In the genomic region with DNA sequence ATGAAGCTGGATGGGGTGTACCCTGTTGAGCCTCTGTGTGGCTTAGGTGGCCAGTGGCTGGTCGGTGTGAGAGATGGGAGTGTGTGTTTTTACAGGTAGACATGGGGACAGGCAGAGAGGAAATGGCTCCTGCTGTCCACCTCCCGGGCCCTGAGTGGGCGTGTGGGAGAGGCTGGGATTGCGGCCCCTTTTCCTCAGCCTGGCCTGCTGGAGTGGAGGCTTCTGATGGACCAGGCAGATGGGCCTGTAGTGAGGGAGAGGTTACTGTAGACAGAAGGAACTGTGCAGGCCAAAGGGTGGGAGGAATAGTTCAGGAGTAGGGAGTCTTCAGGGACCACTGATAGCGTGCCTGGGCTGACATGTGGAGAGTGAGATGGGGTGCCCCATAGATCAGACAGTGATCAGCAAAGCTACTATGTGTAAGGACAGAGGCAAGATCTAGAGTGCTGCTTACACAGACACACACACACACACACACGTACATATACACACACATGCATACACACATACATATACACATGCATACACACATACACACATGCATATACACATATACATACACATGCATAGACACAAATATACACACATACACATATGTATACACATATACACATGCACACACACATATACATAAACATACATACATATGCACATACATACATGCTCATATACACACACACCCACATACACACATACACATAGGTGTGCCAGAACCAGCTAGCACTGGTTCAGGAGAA, we compare ENCODE assay signal across 19 cellular contexts. TPM values are rescaled to one million over a fixed set of nuclear protein-coding genes. Genes with fewer than 3 reads are reported as not detected.
DNase-seq lines count a peak whose midpoint lies in the region; ATAC-seq, FAIRE-seq and TF ChIP-seq lines count a peak whose summit lies in the region.
"Had no signal": no experiment of that assay in that cellular context is flagged by ENCODE, and none has a peak within 500 bp of the region (broad histone marks: within the 10 kb centered on the region; RNA-seq: fewer than 3 reads in every experiment).

No MANE protein-coding gene starts in this region.

- no peak for FAIRE-seq in HepG2 (lab: Jason Lieb, UNC)

- H3K4me1 ChIP-seq in HepG2 (ENCODE audit: insufficient read depth, low read length) (no peaks in the 10 kb centered on the region), osteoblast (ENCODE audit: insufficient read depth, low read length) (no peaks in the 10 kb centered on the region)

- H3K4me3 ChIP-seq in HepG2 (replicated peaks in 1 of 3; ENCODE audit: insufficient read depth in 1 of 3, low read depth in 2 of 3, low read length in 3 of 3) (no peak overlapping the region), osteoblast (ENCODE audit: insufficient read depth, low read length) (no peak overlapping the region)

- peak; percentile 24 for DNase-seq in activated CD4-positive, CD25-positive, alpha-beta regulatory T cell treated with anti-CD3 and anti-CD28 coated beads, Interleukin-2, amount 50 U/mL, for 72 hours
- no peak for DNase-seq in activated CD4-positive, CD25-positive, alpha-beta regulatory T cell (lab: John Stamatoyannopoulos, UW)
- no peak for DNase-seq in HepG2 (ENCODE audit: low spot score)
- DNase-seq in osteoblast (ENCODE audit: insufficient read length, low spot score, missing footprints), result peak; percentile 74
- no peak for DNase-seq in cerebellar nuclear complex (lab: John Stamatoyannopoulos, UW)
- no peak for DNase-seq in MV-4-11 (lab: John Stamatoyannopoulos, UW)
- DNase-seq: AML-193, DMS79 treated with DMSO at 0.1 percent for 48 hours, H9, KG1, NCI-H1694 treated with DMSO at 0.1 percent for 48 hours, NCI-H510A, NCI-H748 treated with DMSO at 0.1 percent for 48 hours, SHP77 treated with DMSO at 0.1 percent for 48 hours, SK-N-SH had no signal

- CTCF ChIA-PET in HepG2 (lab: Yijun Ruan, JAX; ENCODE audit: low intra/inter-chr PET ratio, low total read pairs), result no interaction called here

- H4K20me1 ChIP-seq in HepG2 (ENCODE audit: insufficient read depth, low read length) (no peaks in the 10 kb centered on the region), osteoblast (ENCODE audit: insufficient read depth, low read length) (no peaks in the 10 kb centered on the region)

- POLR2A ChIA-PET in HepG2 (lab: Yijun Ruan, JAX), result no interaction called here

- H3K36me3 ChIP-seq in HepG2 (replicated peaks in 1 of 2; ENCODE audit: control insufficient read depth in 1 of 2, insufficient read depth in 2 of 2, low read length in 2 of 2) (no peaks in the 10 kb centered on the region), osteoblast (ENCODE audit: insufficient read depth, low read length) (no peaks in the 10 kb centered on the region)

- TF ChIP-seq EP300 in HepG2 (IDR thresholded peaks at IDR 0.05; ENCODE audit: low read depth in 2 of 2, low read length in 2 of 2), result no peak
- no peak for TF ChIP-seq EP300 in HepG2 (CRISPR knock-in tag; IDR thresholded peaks at IDR 0.05; ENCODE audit: borderline replicate concordance)

- TF ChIP-seq RAD21 in HepG2 (CRISPR knock-in tag; IDR thresholded peaks at IDR 0.05), result no peak

- H2AFZ ChIP-seq in HepG2 (ENCODE audit: low read length), result no peak overlapping the region
- H2AFZ ChIP-seq in osteoblast (ENCODE audit: low read length), result no peak overlapping the region

- WGBS in HepG2 (ENCODE audit: low lambda C conversion rate), result 48% methylated on average over 6 of the region's 6 CpGs

- TF ChIP-seq CTCF in HepG2 (CRISPR knock-in tag; IDR thresholded peaks at IDR 0.05), result no peak
- TF ChIP-seq CTCF in osteoblast (IDR thresholded peaks at IDR 0.05; ENCODE audit: extremely low read depth, low read depth, low read length), result no peak

- no TSS peak for BruUV-seq in HepG2 (replicated peaks; lab: Mats Ljungman, UMichigan)

- H3K27ac ChIP-seq in HepG2 (ENCODE audit: extremely low read length, insufficient read depth, low read length) (no peak overlapping the region), osteoblast (ENCODE audit: low read depth, low read length) (no peak overlapping the region)
- H3K27ac ChIP-seq: 22Rv1, C4-2B had no signal

- H3K9ac ChIP-seq in HepG2 (ENCODE audit: insufficient read depth, low read depth, low read length), result no peak overlapping the region
- H3K9ac ChIP-seq: SK-N-SH had no signal

- ATAC-seq in HepG2, result no peak; the same call in 2 of the 3 replicates
- no peak for ATAC-seq in GM18873 (IDR thresholded peaks at IDR 0.05; ENCODE audit: low FRiP score, unreplicated experiment)
- ATAC-seq in GM21619 (IDR thresholded peaks at IDR 0.05; ENCODE audit: unreplicated experiment), result no peak

- 0 out of 4 replicates have a peak, but pooled peaks of 1 of the 2 experiments have one; percentile 7 for TF ChIP-seq POLR2A in HepG2 (IDR thresholded peaks at IDR 0.05; ENCODE audit: insufficient read depth in 1 of 2, low read depth in 2 of 2, low read length in 2 of 2)

- no peak overlapping the region for H3K4me2 ChIP-seq in HepG2 (ENCODE audit: low read depth, low read length)
- no peak overlapping the region for H3K4me2 ChIP-seq in osteoblast (ENCODE audit: insufficient read depth, low read length)
- H3K4me2 ChIP-seq: SK-N-SH had no signal

- H3K79me2 ChIP-seq in HepG2 (ENCODE audit: insufficient read depth, low read length) (no peaks in the 10 kb centered on the region), osteoblast (ENCODE audit: insufficient read depth, low read length) (no peaks in the 10 kb centered on the region)

- H3K9me3 ChIP-seq in HepG2 (ENCODE audit: low read length), result no peaks in the 10 kb centered on the region
- H3K9me3 ChIP-seq in osteoblast (ENCODE audit: low read depth, low read length), result no peaks in the 10 kb centered on the region

- in situ Hi-C loops in HepG2 (cut with HindIII; ENCODE audit: extremely low pct_ligation_motif_present, low pct_unique_long_range_greater_than_20kb), result loop anchor here (10.0 kb wide), 1 partner anchor 164 kb away; no protein-coding TSS in a partner anchor

- intact Hi-C loops in HepG2 (cut with micrococcal nuclease; ENCODE audit: unreplicated experiment), result no loop called here

- peaks cover 6 to 42% of the 10 kb centered on the region in 2 experiments; a peak in 4 of 5 replicates for H3K27me3 ChIP-seq in HepG2 (ENCODE audit: control insufficient read depth in 1 of 2, insufficient read depth in 2 of 2, low read length in 2 of 2)
- peaks cover 12% of the 10 kb centered on the region for H3K27me3 ChIP-seq in osteoblast (ENCODE audit: insufficient read depth, low read length)

RNA-seq across cellular contexts. Expression of a gene that starts 26.4 kb away (rescaled TPM):
- total RNA-seq in HepG2 (2016; rRNA removed; fragmentation: Illumina TruSeq; extraction: Trizol), result 60.8 and 107 TPM in 2 replicates
- 27.5 and 27.8 TPM in 2 replicates for total RNA-seq in HepG2 (2016; cell fraction: cytosol; rRNA removed; fragmentation: Illumina TruSeq; extraction: Trizol; ENCODE audit: low read depth)
- 63.4 and 105 TPM in 2 replicates for total RNA-seq in HepG2 (2016; cell fraction: insoluble cytoplasmic fraction; rRNA removed; fragmentation: Illumina TruSeq; extraction: Trizol)
- total RNA-seq in HepG2 (2016; cell fraction: membrane; rRNA removed; fragmentation: Illumina TruSeq; extraction: Trizol), result 52.7 and 55.5 TPM in 2 replicates
- total RNA-seq in HepG2 (2016; cell fraction: nucleus; rRNA removed; fragmentation: Illumina TruSeq; extraction: Trizol), result 75.4 and 87.9 TPM in 2 replicates
- 188 and 221 TPM in 2 replicates for polyA plus RNA-seq in HepG2 (2011; rRNA removed)
- 169 and 202 TPM in 2 replicates for polyA plus RNA-seq in HepG2 (2011; cell fraction: cytosol; rRNA removed)
- 588 and 662 TPM in 2 replicates for polyA plus RNA-seq in HepG2 (2011; cell fraction: nucleus; rRNA removed)
- 125 and 170 TPM in 2 replicates for polyA plus RNA-seq in HepG2 (2012)
- polyA plus RNA-seq in HepG2 (2016; cell fraction: cytosol; fragmentation: Illumina TruSeq; extraction: Trizol; ENCODE audit: low read depth), result 44.3 and 47.9 TPM in 2 replicates
- polyA plus RNA-seq in HepG2 (2016; cell fraction: insoluble cytoplasmic fraction; fragmentation: Illumina TruSeq; extraction: Trizol; ENCODE audit: low read depth), result 240 and 247 TPM in 2 replicates
- 62.9 and 66.6 TPM in 2 replicates for polyA plus RNA-seq in HepG2 (2016; cell fraction: membrane; fragmentation: Illumina TruSeq; extraction: Trizol; ENCODE audit: low read depth)
- 290 and 311 TPM in 2 replicates for polyA plus RNA-seq in HepG2 (2016; cell fraction: nucleus; fragmentation: Illumina TruSeq; extraction: Trizol; ENCODE audit: insufficient read depth, low read depth)
- polyA minus RNA-seq in HepG2 (2011; rRNA and poly(A)+ RNA removed; ENCODE audit: low replicate concordance), result 57.0 and 213 TPM in 2 replicates
- 80.2 and 80.3 TPM in 2 replicates for polyA minus RNA-seq in HepG2 (2011; cell fraction: cytosol; rRNA and poly(A)+ RNA removed)
- polyA minus RNA-seq in HepG2 (2011; cell fraction: nucleus; rRNA and poly(A)+ RNA removed), result 241 and 244 TPM in 2 replicates
- 17.4 and 20.0 TPM in 2 replicates for total RNA-seq in osteoblast

RNA-seq across cellular contexts. Expression of a gene that starts 28.0 kb away (rescaled TPM):
- total RNA-seq in HepG2 (2016; rRNA removed; fragmentation: Illumina TruSeq; extraction: Trizol) (7.6 and 14.5 TPM in 2 replicates), osteoblast (8.7 and 10.3 TPM in 2 replicates)
- total RNA-seq in HepG2 (2016; cell fraction: cytosol; rRNA removed; fragmentation: Illumina TruSeq; extraction: Trizol; ENCODE audit: low read depth), result 2.5 and 3.5 TPM in 2 replicates
- 7.2 and 14.6 TPM in 2 replicates for total RNA-seq in HepG2 (2016; cell fraction: insoluble cytoplasmic fraction; rRNA removed; fragmentation: Illumina TruSeq; extraction: Trizol)
- 6.0 and 6.5 TPM in 2 replicates for total RNA-seq in HepG2 (2016; cell fraction: membrane; rRNA removed; fragmentation: Illumina TruSeq; extraction: Trizol)
- total RNA-seq in HepG2 (2016; cell fraction: nucleus; rRNA removed; fragmentation: Illumina TruSeq; extraction: Trizol), result 9.8 and 11.0 TPM in 2 replicates
- 32.7 and 36.6 TPM in 2 replicates for polyA plus RNA-seq in HepG2 (2011; rRNA removed)
- polyA plus RNA-seq in HepG2 (2011; cell fraction: cytosol; rRNA removed), result 31.0 and 32.2 TPM in 2 replicates
- polyA plus RNA-seq in HepG2 (2011; cell fraction: nucleus; rRNA removed), result 53.7 and 60.9 TPM in 2 replicates
- 19.9 and 22.6 TPM in 2 replicates for polyA plus RNA-seq in HepG2 (2012)
- 2.8 and 2.9 TPM in 2 replicates for polyA plus RNA-seq in HepG2 (2016; cell fraction: cytosol; fragmentation: Illumina TruSeq; extraction: Trizol; ENCODE audit: low read depth)
- polyA plus RNA-seq in HepG2 (2016; cell fraction: insoluble cytoplasmic fraction; fragmentation: Illumina TruSeq; extraction: Trizol; ENCODE audit: low read depth), result 51.1 and 57.2 TPM in 2 replicates
- 9.0 and 9.6 TPM in 2 replicates for polyA plus RNA-seq in HepG2 (2016; cell fraction: membrane; fragmentation: Illumina TruSeq; extraction: Trizol; ENCODE audit: low read depth)
- 48.1 and 53.6 TPM in 2 replicates for polyA plus RNA-seq in HepG2 (2016; cell fraction: nucleus; fragmentation: Illumina TruSeq; extraction: Trizol; ENCODE audit: insufficient read depth, low read depth)
- polyA minus RNA-seq in HepG2 (2011; rRNA and poly(A)+ RNA removed; ENCODE audit: low replicate concordance), result 15.6 and 54.6 TPM in 2 replicates
- polyA minus RNA-seq in HepG2 (2011; cell fraction: cytosol; rRNA and poly(A)+ RNA removed), result 19.7 and 21.8 TPM in 2 replicates
- polyA minus RNA-seq in HepG2 (2011; cell fraction: nucleus; rRNA and poly(A)+ RNA removed), result 13.9 and 15.8 TPM in 2 replicates

RNA-seq across cellular contexts. Expression of a gene that starts 54.9 kb away (rescaled TPM):
- total RNA-seq in HepG2 (2016; rRNA removed; fragmentation: Illumina TruSeq; extraction: Trizol), result 32.6 and 41.1 TPM in 2 replicates
- total RNA-seq in HepG2 (2016; cell fraction: cytosol; rRNA removed; fragmentation: Illumina TruSeq; extraction: Trizol; ENCODE audit: low read depth), result 7.6 TPM in 2 replicates
- total RNA-seq in HepG2 (2016; cell fraction: insoluble cytoplasmic fraction; rRNA removed; fragmentation: Illumina TruSeq; extraction: Trizol), result 32.9 and 39.8 TPM in 2 replicates
- total RNA-seq in HepG2 (2016; cell fraction: membrane; rRNA removed; fragmentation: Illumina TruSeq; extraction: Trizol), result 12.8 and 14.5 TPM in 2 replicates
- total RNA-seq in HepG2 (2016; cell fraction: nucleus; rRNA removed; fragmentation: Illumina TruSeq; extraction: Trizol), result 30.2 and 32.6 TPM in 2 replicates
- 25.9 and 27.4 TPM in 2 replicates for polyA plus RNA-seq in HepG2 (2011; rRNA removed)
- polyA plus RNA-seq in HepG2 (2011; cell fraction: cytosol; rRNA removed), result 18.5 and 23.3 TPM in 2 replicates
- polyA plus RNA-seq in HepG2 (2011; cell fraction: nucleus; rRNA removed), result 19.5 and 22.8 TPM in 2 replicates
- polyA plus RNA-seq in HepG2 (2012), result 23.1 and 31.4 TPM in 2 replicates
- polyA plus RNA-seq in HepG2 (2016; cell fraction: cytosol; fragmentation: Illumina TruSeq; extraction: Trizol; ENCODE audit: low read depth), result 1.5 and 1.6 TPM in 2 replicates
- polyA plus RNA-seq in HepG2 (2016; cell fraction: insoluble cytoplasmic fraction; fragmentation: Illumina TruSeq; extraction: Trizol; ENCODE audit: low read depth), result 33.9 and 36.3 TPM in 2 replicates
- polyA plus RNA-seq in HepG2 (2016; cell fraction: membrane; fragmentation: Illumina TruSeq; extraction: Trizol; ENCODE audit: low read depth), result 5.4 and 5.9 TPM in 2 replicates
- 31.5 and 34.6 TPM in 2 replicates for polyA plus RNA-seq in HepG2 (2016; cell fraction: nucleus; fragmentation: Illumina TruSeq; extraction: Trizol; ENCODE audit: insufficient read depth, low read depth)
- 36.3 and 49.0 TPM in 2 replicates for polyA minus RNA-seq in HepG2 (2011; rRNA and poly(A)+ RNA removed; ENCODE audit: low replicate concordance)
- polyA minus RNA-seq in HepG2 (2011; cell fraction: cytosol; rRNA and poly(A)+ RNA removed), result 26.2 and 26.9 TPM in 2 replicates
- polyA minus RNA-seq in HepG2 (2011; cell fraction: nucleus; rRNA and poly(A)+ RNA removed), result 37.9 and 47.6 TPM in 2 replicates
- total RNA-seq in osteoblast, result 44.2 and 50.3 TPM in 2 replicates

Comparison
In these comparisons a context has a peak if more than half of its experiments do, and no peak if none do; other contexts are left out.
1. DNase-seq: peak in activated CD4-positive, CD25-positive, alpha-beta regulatory T cell treated with anti-CD3 and anti-CD28 coated beads, Interleukin-2, amount 50 U/mL, for 72 hours (single experiment) and osteoblast (single experiment); none in activated CD4-positive, CD25-positive, alpha-beta regulatory T cell (0 of 4), HepG2 (single experiment), cerebellar nuclear complex (0 of 2) and MV-4-11 (single experiment).